24 cellular contexts compared by ENCODE assay signal in the genomic region with DNA sequence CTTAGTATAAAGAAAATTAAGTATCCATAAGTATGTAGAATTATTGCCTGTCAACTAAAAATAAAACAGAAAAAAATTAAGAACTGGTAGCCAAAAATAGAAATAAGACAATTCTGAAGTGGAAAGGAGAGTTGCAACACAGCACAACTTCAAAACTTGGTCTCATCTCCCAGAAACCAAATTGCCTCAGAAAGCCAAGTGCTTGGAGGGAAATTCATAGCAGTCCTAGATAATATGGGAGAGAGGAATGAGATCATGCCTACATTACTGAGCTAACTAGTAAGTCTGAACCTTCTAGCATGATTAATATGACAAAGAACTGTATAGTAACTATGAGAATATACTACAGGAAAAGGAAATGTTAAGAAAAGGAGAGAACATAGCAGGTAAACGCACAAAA.
DNase-seq lines count a peak whose midpoint lies in the region; ATAC-seq and TF ChIP-seq lines count a peak whose summit lies in the region.
"Had no signal": no experiment of that assay in that cellular context is flagged by ENCODE, and none has a peak within 500 bp of the region (broad histone marks: within the 10 kb centered on the region; RNA-seq: fewer than 3 reads in every experiment).

No MANE protein-coding gene starts in this region.

- H2AFZ ChIP-seq in IMR-90 (replicated peaks; ENCODE audit: low read length, poor library complexity), result no peak overlapping the region

- no peaks in the 10 kb centered on the region for H3K4me1 ChIP-seq in IMR-90 (ENCODE audit: control insufficient read depth, insufficient read depth, low read length)

- no CpG with 5 or more reads among the region's 1 CpG for WGBS in IMR-90 (ENCODE audit: extremely low coverage in 2 of 2, insufficient read length in 1 of 2), 2 experiments

- H2AK5ac ChIP-seq in IMR-90 (ENCODE audit: low read depth, low read length), result no peak overlapping the region

- H3K18ac ChIP-seq in IMR-90 (ENCODE audit: low read depth, low read length), result no peak overlapping the region

- in situ Hi-C loops in IMR-90 (cut with MboI; ENCODE audit: low sequenced_read_pairs), result loop anchor here (10.0 kb wide), 1 partner anchor 683 kb away; no protein-coding TSS in a partner anchor

- CTCF ChIA-PET in IMR-90 (lab: Yijun Ruan, JAX), result no interaction called here

- no peak overlapping the region for H3K27ac ChIP-seq in IMR-90 (ENCODE audit: insufficient read depth, low read length)
- H3K27ac ChIP-seq: gastrocnemius medialis had no signal

- H3K4ac ChIP-seq in IMR-90 (ENCODE audit: low read depth, low read length), result no peak overlapping the region

- TF ChIP-seq RAD21 in IMR-90 (IDR thresholded peaks at IDR 0.05; ENCODE audit: low read length), result no peak

- H4K91ac ChIP-seq in IMR-90 (ENCODE audit: insufficient read depth, low read depth, low read length), result no peak overlapping the region

- H3K56ac ChIP-seq in IMR-90 (ENCODE audit: extremely low read depth, insufficient read depth, low read length), result no peak overlapping the region

- no peak overlapping the region for H3K23ac ChIP-seq in IMR-90 (ENCODE audit: low read depth, low read length)

- H3K14ac ChIP-seq in IMR-90 (replicated peaks; ENCODE audit: low read depth, low read length), result no peak overlapping the region

- no peak overlapping the region for H2AK9ac ChIP-seq in IMR-90 (replicated peaks; ENCODE audit: low read depth, low read length, poor library complexity)

- H3K4me3 ChIP-seq in IMR-90 (ENCODE audit: insufficient read depth, low read depth, low read length), result no peak overlapping the region
- H3K4me3 ChIP-seq: gastrocnemius medialis had no signal

- intact Hi-C loops in IMR-90 (cut with micrococcal nuclease), result loop anchor here (2.0 to 5.0 kb wide), 2 partner anchors 683 to 805 kb away; no protein-coding TSS in a partner anchor

- H3K9me3 ChIP-seq in IMR-90 (ENCODE audit: control insufficient read depth, insufficient read depth, low read length), result no peaks in the 10 kb centered on the region
- H3K9me3 ChIP-seq: gastrocnemius medialis had no signal

- DNase-seq in AG20443 (ENCODE audit: low spot score) (peak; percentile 69), IMR-90 (peak; percentile 78), fibroblast of gingiva (ENCODE audit: low read depth) (peak; percentile 30), omental fat pad (ENCODE audit: low spot score) (no peak), GM20000 (ENCODE audit: low spot score) (no peak), erythroblast (lab: John Stamatoyannopoulos, UW) (no peak)
- DNase-seq in stimulated activated naive CD4-positive, alpha-beta T cell (lab: John Stamatoyannopoulos, UW), result no peak
- DNase-seq: activated CD4-positive, alpha-beta T cell treated with anti-CD3 and anti-CD28 coated beads for 36 hours; activated CD8-positive, alpha-beta memory T cell treated with anti-CD3 and anti-CD28 coated beads for 24 hours; activated effector memory CD4-positive, alpha-beta T cell treated with Interleukin-2 at 50 U/mL for 16 hours; activated naive CD8-positive, alpha-beta T cell treated with anti-CD3 and anti-CD28 coated beads, Interleukin-2, amount 10 ng/mL, durations not matched to agents 7 days and 5 days; CD4-positive, alpha-beta T cell; gastrocnemius medialis; hippocampal formation; mesendoderm; NCI-H1417; NCI-H2081 treated with DMSO at 0.1 percent for 48 hours; NCI-H345; RPMI8226; stimulated activated CD4-positive, alpha-beta T cell treated with anti-CD3 and anti-CD28 coated beads, Interleukin-4, amount 100 ng/mL, for 4 hours; T-helper 17 cell had no signal

- peak; percentile 42 for ATAC-seq in IMR-90 (ENCODE audit: low read depth)
- ATAC-seq in omental fat pad (ENCODE audit: low FRiP score), result peak; percentile 93
- ATAC-seq in GM21447 (IDR thresholded peaks at IDR 0.05; ENCODE audit: unreplicated experiment), result no peak
- ATAC-seq: activated CD4-positive, alpha-beta T cell treated with anti-CD3 and anti-CD28 coated beads for 36 hours; gastrocnemius medialis; SK-N-SH treated with all-trans-retinoic acid at 6 μM for 48 hours; stimulated activated memory B cell treated with anti-CD40 and anti-IgM and Interleukin-4, amounts not matched to agents 10 μg/mL and 1 μg/mL and 100 μg/mL, for 72 hours; T-helper 17 cell had no signal

- H3K79me1 ChIP-seq in IMR-90 (ENCODE audit: low read depth in 1 of 2, low read length in 2 of 2), result no peaks in the 10 kb centered on the region; a peak in 1 of 4 replicates

- H3K4me2 ChIP-seq in IMR-90 (ENCODE audit: low read depth, low read length), result no peak overlapping the region

- no peak overlapping the region for H4K5ac ChIP-seq in IMR-90 (ENCODE audit: low read depth, low read length)

- H4K20me1 ChIP-seq in IMR-90 (ENCODE audit: insufficient read depth, low read length), result no peaks in the 10 kb centered on the region

- TF ChIP-seq POLR2A in IMR-90 (IDR thresholded peaks at IDR 0.05; ENCODE audit: low read depth, low read length) (no peak), erythroblast (IDR thresholded peaks at IDR 0.05; ENCODE audit: low read length) (no peak)

- TF ChIP-seq CTCF in IMR-90 (conservative IDR thresholded peaks at IDR 0.05; ENCODE audit: low read depth, low read length), result no peak
- TF ChIP-seq CTCF in omental fat pad (IDR thresholded peaks at IDR 0.05), result no peak
- TF ChIP-seq CTCF in GM20000 (IDR thresholded peaks at IDR 0.05; ENCODE audit: extremely low read depth, missing control alignments), result no peak

- H3K9ac ChIP-seq in IMR-90 (ENCODE audit: low read depth, low read length), result no peak overlapping the region

- no peak overlapping the region for H2BK15ac ChIP-seq in IMR-90 (ENCODE audit: low read depth, low read length)

- no peak overlapping the region for H2BK120ac ChIP-seq in IMR-90 (ENCODE audit: low read depth, low read length)

- no peaks in the 10 kb centered on the region for H3K36me3 ChIP-seq in IMR-90 (ENCODE audit: control insufficient read depth, insufficient read depth, low read length)
- H3K36me3 ChIP-seq: gastrocnemius medialis had no signal

- no peak overlapping the region for H4K8ac ChIP-seq in IMR-90 (ENCODE audit: low read depth in 2 of 2, low read length in 2 of 2)

- POLR2A ChIA-PET in IMR-90 (lab: Charles Lee; ENCODE audit: unreplicated experiment), result interaction anchor here (0.6 kb wide), 1 partner anchor 106 kb away, joined by 3 read pairs; no protein-coding TSS in a partner anchor

- no peak overlapping the region for H2BK20ac ChIP-seq in IMR-90 (ENCODE audit: low read depth, low read length)

- BruUV-seq in IMR-90 (replicated peaks; lab: Mats Ljungman, UMichigan), result no TSS peak

- no peak overlapping the region for H2BK5ac ChIP-seq in IMR-90 (ENCODE audit: low read depth, low read length, poor library complexity, severe bottlenecking)

- dilution Hi-C loops in IMR-90 (cut with HindIII; ENCODE audit: low sequenced_read_pairs, unreplicated experiment), result no loop called here

- no peaks in the 10 kb centered on the region for H3K27me3 ChIP-seq in IMR-90 (ENCODE audit: control insufficient read depth, insufficient read depth, low read length)
- H3K27me3 ChIP-seq: gastrocnemius medialis had no signal

- H3K9me1 ChIP-seq in IMR-90 (ENCODE audit: insufficient read depth, low read length), result no peaks in the 10 kb centered on the region

TF ChIP-seq in IMR-90, 13 proteins besides CTCF, POLR2A, EP300 and RAD21:
- TF ChIP-seq CEBPB (IDR thresholded peaks at IDR 0.05; ENCODE audit: low read depth, low read length), result peak; percentile 80
- TF ChIP-seq MAZ (IDR thresholded peaks at IDR 0.05; ENCODE audit: borderline replicate concordance, low read depth, low read length), result no peak
- no peak for TF ChIP-seq MAFK (IDR thresholded peaks at IDR 0.05; ENCODE audit: low read depth, low read length)
- no peak for TF ChIP-seq FOS (IDR thresholded peaks at IDR 0.05; ENCODE audit: low read depth, low read length)

Comparison
In these comparisons a context has a peak if more than half of its experiments do, and no peak if none do; other contexts are left out.
1. DNase-seq: peak in AG20443 (single experiment), IMR-90 (single experiment) and fibroblast of gingiva (single experiment); none in omental fat pad (single experiment), stimulated activated naive CD4-positive, alpha-beta T cell (0 of 6), GM20000 (single experiment) and erythroblast (0 of 2).